8 cellular contexts compared by ENCODE assay signal in the genomic region with DNA sequence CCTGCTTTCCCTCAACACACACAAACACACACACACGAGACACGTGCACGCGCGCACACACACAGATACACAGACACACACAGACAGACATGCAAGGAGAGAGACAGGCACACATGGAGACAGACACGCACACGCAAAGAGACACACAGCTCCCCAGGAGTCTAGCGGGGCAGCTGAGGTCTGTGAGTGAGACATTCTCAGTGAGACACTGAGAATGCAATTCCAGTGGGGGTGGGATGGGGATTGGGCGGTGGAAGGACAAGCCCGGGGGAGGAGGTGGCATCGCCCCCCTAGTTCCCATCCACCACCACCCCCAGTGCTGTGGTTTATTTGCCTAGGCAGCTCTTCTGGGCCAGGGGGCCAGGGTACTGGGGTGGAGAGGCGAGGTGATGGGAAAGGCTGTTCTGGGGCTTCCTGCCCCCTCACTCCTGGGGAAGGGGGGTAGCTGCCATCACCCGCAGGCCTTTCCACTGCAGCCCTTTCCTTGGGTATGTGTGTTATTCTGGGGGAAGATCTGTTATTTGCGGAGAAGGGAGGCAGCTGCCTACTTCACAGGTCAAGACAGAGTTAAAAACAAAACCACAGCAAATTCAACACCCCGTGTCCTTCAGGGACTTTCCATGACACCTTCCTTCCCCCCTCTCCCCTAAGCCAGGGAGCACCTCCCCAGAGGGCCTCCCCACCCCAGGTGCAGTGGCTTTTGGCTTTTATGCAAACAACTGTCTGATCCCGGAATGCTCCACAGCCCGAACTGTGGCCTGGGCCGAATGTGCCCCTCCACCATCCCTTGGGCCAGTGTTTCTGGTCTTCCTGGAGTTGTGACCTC. TPM values are rescaled to one million over a fixed set of nuclear protein-coding genes. Genes with fewer than 3 reads are reported as not detected.
DNase-seq lines count a peak whose midpoint lies in the region; ATAC-seq and TF ChIP-seq lines count a peak whose summit lies in the region.

No MANE protein-coding gene starts in this region.

- intact Hi-C loops in heart right ventricle (cut with DNase I) (loop anchor here in 6 of 10 donors (2.0 to 10.0 kb wide), 4 partner anchors 133 to 211 kb away; no protein-coding TSS in a partner anchor), Right ventricle myocardium inferior (cut with DNase I) (loop anchor here (10.0 kb wide), 2 partner anchors 109 to 199 kb away; partner anchors contain the start of genes IKZF3 and ZPBP2), esophagus muscularis mucosa (cut with DNase I) (loop anchor here (10.0 kb wide), 1 partner anchor 199 kb away; no protein-coding TSS in a partner anchor)

- POLR2A ChIA-PET in activated CD4-positive, alpha-beta T cell treated with anti-CD3 and anti-CD28 coated beads, Interleukin-2, amount 10 ng/mL, durations not matched to agents 7 days and 5 days (lab: Charles Lee): interaction anchor here (0.8 to 1.2 kb wide), 2 partner anchors 78 to 105 kb away, joined by 4 to 5 read pairs; no protein-coding TSS in a partner anchor

- H3K4me1 Mint-ChIP-seq in activated CD4-positive, alpha-beta T cell treated with anti-CD3 and anti-CD28 coated beads, Interleukin-2, amount 10 ng/mL, durations not matched to agents 7 days and 5 days: peaks cover 68% of the 10 kb centered on the region

- H3K4me1 ChIP-seq in heart right ventricle (peaks cover 4 to 55% (median 21%) of the 10 kb centered on the region in 9 donors), esophagus muscularis mucosa (peaks cover 17 to 25% (median 22%) of the 10 kb centered on the region in 4 donors)

- ATAC-seq in heart right ventricle (no peak), Right ventricle myocardium inferior (no peak), GM21367 (IDR thresholded peaks at IDR 0.05; ENCODE audit: unreplicated experiment) (no peak)

- H3K36me3 ChIP-seq in heart right ventricle: no peaks in the 10 kb centered on the region
- no peaks in the 10 kb centered on the region for H3K36me3 ChIP-seq in esophagus muscularis mucosa
- no peaks in the 10 kb centered on the region for H3K36me3 ChIP-seq in WERI-Rb-1

- no peaks in the 10 kb centered on the region for H3K9me3 Mint-ChIP-seq in activated CD4-positive, alpha-beta T cell treated with anti-CD3 and anti-CD28 coated beads, Interleukin-2, amount 10 ng/mL, durations not matched to agents 7 days and 5 days

- TF ChIP-seq POLR2A in esophagus muscularis mucosa (IDR thresholded peaks at IDR 0.05; ENCODE audit: low read depth): no peak

- H3K27me3 ChIP-seq in heart right ventricle: peaks cover 0 to 10% (median 0%) of the 10 kb centered on the region in 7 donors
- peaks cover 0 to 19% (median 0%) of the 10 kb centered on the region in 4 donors for H3K27me3 ChIP-seq in esophagus muscularis mucosa
- H3K27me3 ChIP-seq in WERI-Rb-1 (ENCODE audit: insufficient read depth, low read depth, severe bottlenecking): no peaks in the 10 kb centered on the region

- H3K4me3 ChIP-seq in heart right ventricle: peak overlapping the region in 1 of 10 donors; percentile 95
- no peak overlapping the region for H3K4me3 ChIP-seq in esophagus muscularis mucosa
- no peak overlapping the region for H3K4me3 ChIP-seq in WERI-Rb-1 (ENCODE audit: low read depth, low read length)

- CTCF ChIA-PET in activated CD4-positive, alpha-beta T cell treated with anti-CD3 and anti-CD28 coated beads, Interleukin-2, amount 10 ng/mL, durations not matched to agents 7 days and 5 days (lab: Charles Lee): interaction anchor here (0.8 to 2.6 kb wide), 9 partner anchors 9 to 202 kb away, joined by 3 to 17 read pairs (median 4); partner anchors contain the start of gene MIEN1

- H3K27me3 Mint-ChIP-seq in activated CD4-positive, alpha-beta T cell treated with anti-CD3 and anti-CD28 coated beads, Interleukin-2, amount 10 ng/mL, durations not matched to agents 7 days and 5 days: no peaks in the 10 kb centered on the region

- peaks cover 12% of the 10 kb centered on the region for H3K36me3 Mint-ChIP-seq in activated CD4-positive, alpha-beta T cell treated with anti-CD3 and anti-CD28 coated beads, Interleukin-2, amount 10 ng/mL, durations not matched to agents 7 days and 5 days (ENCODE audit: low read depth)

- H3K9me3 ChIP-seq in heart right ventricle (no peaks in the 10 kb centered on the region), esophagus muscularis mucosa (no peaks in the 10 kb centered on the region), WERI-Rb-1 (ENCODE audit: severe bottlenecking) (no peaks in the 10 kb centered on the region)

- 68% methylated on average over 18 of the region's 18 CpGs for WGBS in heart right ventricle, 2 donors
- 60% methylated on average over 16 of the region's 18 CpGs for WGBS in esophagus muscularis mucosa

- H3K4me3 Mint-ChIP-seq in activated CD4-positive, alpha-beta T cell treated with anti-CD3 and anti-CD28 coated beads, Interleukin-2, amount 10 ng/mL, durations not matched to agents 7 days and 5 days: peak overlapping the region; percentile 55

- peak overlapping the region; percentile 94 for H3K27ac Mint-ChIP-seq in activated CD4-positive, alpha-beta T cell treated with anti-CD3 and anti-CD28 coated beads, Interleukin-2, amount 10 ng/mL, durations not matched to agents 7 days and 5 days

- TF ChIP-seq CTCF in heart right ventricle (IDR thresholded peaks at IDR 0.05) (no peak), esophagus muscularis mucosa (IDR thresholded peaks at IDR 0.05) (no peak), WERI-Rb-1 (IDR thresholded peaks at IDR 0.05; ENCODE audit: low read depth, low read length) (no peak)

- H3K27ac ChIP-seq in heart right ventricle: peak overlapping the region in 9 of 10 donors; percentile 89 to 99 (median 95)
- H3K27ac ChIP-seq in esophagus muscularis mucosa (replicated peaks in 1 of 4): peak overlapping the region; percentile 89 to 97 (median 94)
- H3K27ac ChIP-seq in WERI-Rb-1: no peak overlapping the region

- DNase-seq in heart right ventricle (no peak), Right ventricle myocardium inferior (ENCODE audit: missing footprints) (no peak), esophagus muscularis mucosa (ENCODE audit: extremely low spot score) (no peak), HPDE6-E6E7 (ENCODE audit: extremely low spot score) (no peak), WERI-Rb-1 (no peak)
- DNase-seq in activated CD4-positive, alpha-beta T cell treated with anti-CD3 and anti-CD28 coated beads, Interleukin-2, amount 10 ng/mL, durations not matched to agents 7 days and 5 days: peak; percentile 43
- peak; percentile 42 to 46 for DNase-seq in stimulated activated CD8-positive, alpha-beta memory T cell treated with anti-CD3 and anti-CD28 coated beads, Interleukin-15, amount 100 ng/mL, for 4 hours (ENCODE audit: low read depth in 2 of 2)

- no peak for TF ChIP-seq EP300 in esophagus muscularis mucosa (IDR thresholded peaks at IDR 0.05)

RNA-seq across cellular contexts. Expression of gene GRB7, which starts 18.0 kb away (rescaled TPM):
- total RNA-seq in heart right ventricle (1 to 10 TPM in 5 of 10 donors, under 1 TPM in 5; 0.44 to 4.7 (median 1.0) TPM), Right ventricle myocardium inferior (2.4 TPM), esophagus muscularis mucosa (under 1 TPM; 0.23 to 0.83 (median 0.55) TPM)
- polyA plus RNA-seq in heart right ventricle: 1 to 10 TPM; 1.1 to 2.9 TPM
- total RNA-seq in activated CD4-positive, alpha-beta T cell treated with anti-CD3 and anti-CD28 coated beads, Interleukin-2, amount 10 ng/mL, durations not matched to agents 7 days and 5 days: under 1 TPM; 0.69 to 0.81 TPM

RNA-seq across cellular contexts. Expression of gene MIEN1, which starts 25.4 kb away (rescaled TPM):
- total RNA-seq in heart right ventricle (10 to 100 TPM; 27.7 to 68.4 (median 39.1) TPM), Right ventricle myocardium inferior (49.4 TPM), esophagus muscularis mucosa (10 to 100 TPM; 47.0 to 57.3 (median 52.7) TPM)
- 100 to 1,000 TPM; 104 to 190 TPM for polyA plus RNA-seq in heart right ventricle
- total RNA-seq in activated CD4-positive, alpha-beta T cell treated with anti-CD3 and anti-CD28 coated beads, Interleukin-2, amount 10 ng/mL, durations not matched to agents 7 days and 5 days: 10 to 100 TPM; 49.7 to 50.2 TPM

RNA-seq across cellular contexts. Expression of gene ERBB2, which starts 55.9 kb away (rescaled TPM):
- total RNA-seq in heart right ventricle: 10 to 100 TPM; 53.9 to 89.1 (median 68.1) TPM
- 10 to 100 TPM; 40.3 to 41.2 TPM for polyA plus RNA-seq in heart right ventricle
- 68.7 TPM for total RNA-seq in Right ventricle myocardium inferior
- total RNA-seq in activated CD4-positive, alpha-beta T cell treated with anti-CD3 and anti-CD28 coated beads, Interleukin-2, amount 10 ng/mL, durations not matched to agents 7 days and 5 days: 1 to 10 TPM; 4.5 to 4.6 TPM
- total RNA-seq in esophagus muscularis mucosa: 10 to 100 TPM; 36.8 to 67.7 (median 57.7) TPM

Comparison
In these comparisons a context has a peak if more than half of its experiments do, and no peak if none do; other contexts are left out.
1. DNase-seq: peak in activated CD4-positive, alpha-beta T cell treated with anti-CD3 and anti-CD28 coated beads, Interleukin-2, amount 10 ng/mL, durations not matched to agents 7 days and 5 days (single experiment) and stimulated activated CD8-positive, alpha-beta memory T cell treated with anti-CD3 and anti-CD28 coated beads, Interleukin-15, amount 100 ng/mL, for 4 hours (2 of 2); none in heart right ventricle (0 of 2), Right ventricle myocardium inferior (single experiment), esophagus muscularis mucosa (single experiment), HPDE6-E6E7 (single experiment) and WERI-Rb-1 (single experiment).
2. RNA of gene ERBB2, which starts 55.9 kb away (total RNA-seq): 68.7 TPM in Right ventricle myocardium inferior (single experiment), 53.9 to 89.1 TPM in heart right ventricle and 36.8 to 67.7 TPM in esophagus muscularis mucosa; 4.5 to 4.6 TPM in activated CD4-positive, alpha-beta T cell treated with anti-CD3 and anti-CD28 coated beads, Interleukin-2, amount 10 ng/mL, durations not matched to agents 7 days and 5 days; every median in the first group is over 4 times any median in the second.